ENCODE assay signal across 1 cellular context in genomic region chr20:12970372-12970821, GRCh38.
TF ChIP-seq lines count a peak whose summit lies in the region.

No MANE protein-coding gene starts in this region.

TF ChIP-seq in HepG2, 621 proteins besides CTCF, POLR2A, EP300 and RAD21 (continued from another document and continues in another):
- TF ChIP-seq EEA1 (CRISPR knock-in tag; IDR thresholded peaks at IDR 0.05; ENCODE audit: borderline replicate concordance) (no peak), ZNF383 (CRISPR knock-in tag; IDR thresholded peaks at IDR 0.05; ENCODE audit: borderline replicate concordance) (peak; percentile 82; the same call in 1 of the 2 replicates), ZC3H4 (CRISPR knock-in tag; IDR thresholded peaks at IDR 0.05; ENCODE audit: borderline replicate concordance) (no peak), ZNF850 (CRISPR knock-in tag; conservative IDR thresholded peaks at IDR 0.05) (no peak), TFDP2 (CRISPR knock-in tag; IDR thresholded peaks at IDR 0.05) (no peak), ISL2 (CRISPR knock-in tag; IDR thresholded peaks at IDR 0.05) (peak; percentile 34; the same call in 1 of the 2 replicates), ZNF3 (CRISPR knock-in tag; IDR thresholded peaks at IDR 0.05) (no peak), CBX2 (IDR thresholded peaks at IDR 0.05; ENCODE audit: low read depth, low read length) (no peak), CBX2 (CRISPR knock-in tag; IDR thresholded peaks at IDR 0.05; ENCODE audit: low read depth) (peak; percentile 31; the same call in 1 of the 2 replicates), ATF5 (CRISPR knock-in tag; IDR thresholded peaks at IDR 0.05; ENCODE audit: low read depth) (no peak), CBX5 (CRISPR knock-in tag; IDR thresholded peaks at IDR 0.05; ENCODE audit: borderline replicate concordance) (peak; percentile 61; the same call in 1 of the 2 replicates), SPEN (CRISPR knock-in tag; IDR thresholded peaks at IDR 0.05; ENCODE audit: low read depth) (peak; percentile 43; the same call in 1 of the 2 replicates), ZBTB20 (CRISPR knock-in tag; IDR thresholded peaks at IDR 0.05; ENCODE audit: borderline replicate concordance, low read depth) (0 out of 2 replicates have a peak, but pooled peaks have one; percentile 30), PPARG (CRISPR knock-in tag; conservative IDR thresholded peaks at IDR 0.05) (peak; percentile 76; the same call in 1 of the 2 replicates), ZNF782 (CRISPR knock-in tag; IDR thresholded peaks at IDR 0.05; ENCODE audit: borderline replicate concordance) (no peak), CEBPG (CRISPR knock-in tag; IDR thresholded peaks at IDR 0.05) (peak; percentile 29; the same call in 1 of the 2 replicates), ZSCAN9 (CRISPR knock-in tag; IDR thresholded peaks at IDR 0.05; ENCODE audit: borderline replicate concordance) (peak; percentile 55; the same call in 1 of the 2 replicates), ZSCAN22 (CRISPR knock-in tag; IDR thresholded peaks at IDR 0.05) (no peak), HOXA3 (CRISPR knock-in tag; IDR thresholded peaks at IDR 0.05) (peak; percentile 16; the same call in 1 of the 2 replicates), KDM5A (IDR thresholded peaks at IDR 0.05; ENCODE audit: borderline replicate concordance, low read length) (no peak), SIX4 (CRISPR knock-in tag; IDR thresholded peaks at IDR 0.05) (no peak), GTF2F1 (IDR thresholded peaks at IDR 0.05; ENCODE audit: low read length) (no peak), ZBTB3 (CRISPR knock-in tag; IDR thresholded peaks at IDR 0.05; ENCODE audit: borderline replicate concordance, low read depth) (no peak), YEATS2 (CRISPR knock-in tag; IDR thresholded peaks at IDR 0.05; ENCODE audit: borderline replicate concordance) (peak; percentile 23; the same call in 1 of the 2 replicates), ZNF24 (IDR thresholded peaks at IDR 0.05) (0 out of 2 replicates have a peak, but pooled peaks have one; percentile 24), STAG1 (CRISPR knock-in tag; IDR thresholded peaks at IDR 0.05) (peak; percentile 98), BCL3 (CRISPR knock-in tag; IDR thresholded peaks at IDR 0.05) (no peak; the same call in 1 of the 2 replicates), ZNF280B (CRISPR knock-in tag; IDR thresholded peaks at IDR 0.05; ENCODE audit: borderline replicate concordance) (no peak), ZNF329 (CRISPR knock-in tag; IDR thresholded peaks at IDR 0.05; ENCODE audit: low read depth) (no peak), THAP11 (CRISPR knock-in tag; IDR thresholded peaks at IDR 0.05) (no peak), MYNN (CRISPR knock-in tag; IDR thresholded peaks at IDR 0.05; ENCODE audit: low read depth) (0 out of 2 replicates have a peak, but pooled peaks have one; percentile 14), FOXC1 (CRISPR knock-in tag; IDR thresholded peaks at IDR 0.05; ENCODE audit: borderline replicate concordance) (no peak), MIXL1 (CRISPR knock-in tag; IDR thresholded peaks at IDR 0.05) (peak; percentile 67), MTF1 (CRISPR knock-in tag; IDR thresholded peaks at IDR 0.05) (no peak), ZNF33B (CRISPR knock-in tag; IDR thresholded peaks at IDR 0.05) (no peak), MXD4 (CRISPR knock-in tag; IDR thresholded peaks at IDR 0.05) (peak; percentile 30; the same call in 1 of the 2 replicates), RFXAP (CRISPR knock-in tag; IDR thresholded peaks at IDR 0.05; ENCODE audit: borderline replicate concordance) (0 out of 2 replicates have a peak, but pooled peaks have one; percentile 56), TBP (CRISPR knock-in tag; IDR thresholded peaks at IDR 0.05) (no peak), MAZ (IDR thresholded peaks at IDR 0.05; ENCODE audit: borderline replicate concordance, low read depth, low read length) (no peak), MAZ (CRISPR knock-in tag; IDR thresholded peaks at IDR 0.05; ENCODE audit: low read depth) (no peak), ETV5 (CRISPR knock-in tag; IDR thresholded peaks at IDR 0.05; ENCODE audit: borderline replicate concordance) (no peak), SALL1 (CRISPR knock-in tag; IDR thresholded peaks at IDR 0.05) (peak; percentile 60), NR2F2 (IDR thresholded peaks at IDR 0.05; ENCODE audit: borderline replicate concordance, low read depth) (no peak; the same call in 1 of the 2 replicates), ELF1 (CRISPR knock-in tag; IDR thresholded peaks at IDR 0.05) (no peak), KMT2A (CRISPR knock-in tag; IDR thresholded peaks at IDR 0.05) (0 out of 2 replicates have a peak, but pooled peaks have one; percentile 38), UBTF (CRISPR knock-in tag; IDR thresholded peaks at IDR 0.05) (0 out of 2 replicates have a peak, but pooled peaks have one; percentile 19), FIP1L1 (IDR thresholded peaks at IDR 0.05; ENCODE audit: borderline replicate concordance, insufficient read depth, low read depth, low read length) (no peak), ARID2 (CRISPR knock-in tag; IDR thresholded peaks at IDR 0.05; ENCODE audit: borderline replicate concordance) (no peak), ZNF484 (CRISPR knock-in tag; IDR thresholded peaks at IDR 0.05; ENCODE audit: borderline replicate concordance, low read depth) (no peak), RXRB (CRISPR knock-in tag; IDR thresholded peaks at IDR 0.05; ENCODE audit: borderline replicate concordance) (0 out of 2 replicates have a peak, but pooled peaks have one; percentile 52)
- TF ChIP-seq, protein P1, sequence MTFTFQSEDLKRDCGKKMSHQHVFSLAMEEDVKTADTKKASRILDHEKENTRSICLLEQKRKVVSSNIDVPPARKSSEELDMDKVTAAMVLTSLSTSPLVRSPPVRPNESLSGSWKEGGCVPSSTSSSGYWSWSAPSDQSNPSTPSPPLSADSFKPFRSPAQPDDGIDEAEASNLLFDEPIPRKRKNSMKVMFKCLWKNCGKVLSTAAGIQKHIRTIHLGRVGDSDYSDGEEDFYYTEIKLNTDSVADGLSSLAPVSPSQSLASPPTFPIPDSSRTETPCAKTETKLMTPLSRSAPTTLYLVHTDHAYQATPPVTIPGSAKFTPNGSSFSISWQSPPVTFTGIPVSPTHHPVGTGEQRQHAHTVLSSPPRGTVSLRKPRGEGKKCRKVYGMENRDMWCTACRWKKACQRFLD (CRISPR knock-in tag; IDR thresholded peaks at IDR 0.05; ENCODE audit: borderline replicate concordance), result 0 out of 2 replicates have a peak, but pooled peaks have one; percentile 18
- TF ChIP-seq, protein P2, sequence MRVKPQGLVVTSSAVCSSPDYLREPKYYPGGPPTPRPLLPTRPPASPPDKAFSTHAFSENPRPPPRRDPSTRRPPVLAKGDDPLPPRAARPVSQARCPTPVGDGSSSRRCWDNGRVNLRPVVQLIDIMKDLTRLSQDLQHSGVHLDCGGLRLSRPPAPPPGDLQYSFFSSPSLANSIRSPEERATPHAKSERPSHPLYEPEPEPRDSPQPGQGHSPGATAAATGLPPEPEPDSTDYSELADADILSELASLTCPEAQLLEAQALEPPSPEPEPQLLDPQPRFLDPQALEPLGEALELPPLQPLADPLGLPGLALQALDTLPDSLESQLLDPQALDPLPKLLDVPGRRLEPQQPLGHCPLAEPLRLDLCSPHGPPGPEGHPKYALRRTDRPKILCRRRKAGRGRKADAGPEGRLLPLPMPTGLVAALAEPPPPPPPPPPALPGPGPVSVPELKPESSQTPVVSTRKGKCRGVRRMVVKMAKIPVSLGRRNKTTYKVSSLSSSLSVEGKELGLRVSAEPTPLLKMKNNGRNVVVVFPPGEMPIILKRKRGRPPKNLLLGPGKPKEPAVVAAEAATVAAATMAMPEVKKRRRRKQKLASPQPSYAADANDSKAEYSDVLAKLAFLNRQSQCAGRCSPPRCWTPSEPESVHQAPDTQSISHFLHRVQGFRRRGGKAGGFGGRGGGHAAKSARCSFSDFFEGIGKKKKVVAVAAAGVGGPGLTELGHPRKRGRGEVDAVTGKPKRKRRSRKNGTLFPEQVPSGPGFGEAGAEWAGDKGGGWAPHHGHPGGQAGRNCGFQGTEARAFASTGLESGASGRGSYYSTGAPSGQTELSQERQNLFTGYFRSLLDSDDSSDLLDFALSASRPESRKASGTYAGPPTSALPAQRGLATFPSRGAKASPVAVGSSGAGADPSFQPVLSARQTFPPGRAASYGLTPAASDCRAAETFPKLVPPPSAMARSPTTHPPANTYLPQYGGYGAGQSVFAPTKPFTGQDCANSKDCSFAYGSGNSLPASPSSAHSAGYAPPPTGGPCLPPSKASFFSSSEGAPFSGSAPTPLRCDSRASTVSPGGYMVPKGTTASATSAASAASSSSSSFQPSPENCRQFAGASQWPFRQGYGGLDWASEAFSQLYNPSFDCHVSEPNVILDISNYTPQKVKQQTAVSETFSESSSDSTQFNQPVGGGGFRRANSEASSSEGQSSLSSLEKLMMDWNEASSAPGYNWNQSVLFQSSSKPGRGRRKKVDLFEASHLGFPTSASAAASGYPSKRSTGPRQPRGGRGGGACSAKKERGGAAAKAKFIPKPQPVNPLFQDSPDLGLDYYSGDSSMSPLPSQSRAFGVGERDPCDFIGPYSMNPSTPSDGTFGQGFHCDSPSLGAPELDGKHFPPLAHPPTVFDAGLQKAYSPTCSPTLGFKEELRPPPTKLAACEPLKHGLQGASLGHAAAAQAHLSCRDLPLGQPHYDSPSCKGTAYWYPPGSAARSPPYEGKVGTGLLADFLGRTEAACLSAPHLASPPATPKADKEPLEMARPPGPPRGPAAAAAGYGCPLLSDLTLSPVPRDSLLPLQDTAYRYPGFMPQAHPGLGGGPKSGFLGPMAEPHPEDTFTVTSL (CRISPR knock-in tag; IDR thresholded peaks at IDR 0.05; ENCODE audit: borderline replicate concordance), result 0 out of 2 replicates have a peak, but pooled peaks have one; percentile 23
- TF ChIP-seq, protein P3, sequence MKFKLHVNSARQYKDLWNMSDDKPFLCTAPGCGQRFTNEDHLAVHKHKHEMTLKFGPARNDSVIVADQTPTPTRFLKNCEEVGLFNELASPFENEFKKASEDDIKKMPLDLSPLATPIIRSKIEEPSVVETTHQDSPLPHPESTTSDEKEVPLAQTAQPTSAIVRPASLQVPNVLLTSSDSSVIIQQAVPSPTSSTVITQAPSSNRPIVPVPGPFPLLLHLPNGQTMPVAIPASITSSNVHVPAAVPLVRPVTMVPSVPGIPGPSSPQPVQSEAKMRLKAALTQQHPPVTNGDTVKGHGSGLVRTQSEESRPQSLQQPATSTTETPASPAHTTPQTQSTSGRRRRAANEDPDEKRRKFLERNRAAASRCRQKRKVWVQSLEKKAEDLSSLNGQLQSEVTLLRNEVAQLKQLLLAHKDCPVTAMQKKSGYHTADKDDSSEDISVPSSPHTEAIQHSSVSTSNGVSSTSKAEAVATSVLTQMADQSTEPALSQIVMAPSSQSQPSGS (CRISPR knock-in tag; IDR thresholded peaks at IDR 0.05), result no peak
- TF ChIP-seq, protein P4, sequence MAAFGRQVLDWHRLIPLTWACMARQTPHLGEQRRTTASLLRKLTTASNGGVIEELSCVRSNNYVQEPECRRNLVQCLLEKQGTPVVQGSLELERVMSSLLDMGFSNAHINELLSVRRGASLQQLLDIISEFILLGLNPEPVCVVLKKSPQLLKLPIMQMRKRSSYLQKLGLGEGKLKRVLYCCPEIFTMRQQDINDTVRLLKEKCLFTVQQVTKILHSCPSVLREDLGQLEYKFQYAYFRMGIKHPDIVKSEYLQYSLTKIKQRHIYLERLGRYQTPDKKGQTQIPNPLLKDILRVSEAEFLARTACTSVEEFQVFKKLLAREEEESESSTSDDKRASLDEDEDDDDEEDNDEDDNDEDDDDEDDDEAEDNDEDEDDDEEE (CRISPR knock-in tag; IDR thresholded peaks at IDR 0.05), result no peak
